Comparison of ENCODE assay signal across 9 cellular contexts in the genomic region with DNA sequence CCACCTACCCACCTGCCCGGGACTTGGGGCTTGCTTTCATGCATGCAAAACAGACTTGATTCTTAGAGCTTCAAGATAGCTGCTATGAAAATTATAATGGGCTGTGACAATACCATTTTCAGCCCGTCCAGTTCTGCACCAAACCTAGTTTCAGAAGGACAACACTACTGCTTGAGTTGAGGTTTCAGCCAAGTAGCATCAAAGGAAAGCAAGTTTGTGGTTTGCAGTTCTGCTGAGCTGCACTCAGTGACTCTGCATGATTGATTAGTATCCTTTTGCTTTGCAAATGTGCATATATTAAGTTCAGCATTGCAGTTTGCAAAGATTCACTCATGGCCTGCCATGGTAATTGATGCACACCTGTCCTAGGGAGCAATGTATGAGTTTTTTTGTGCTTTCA.
A peak's percentile ranks its signal among the peaks of the same experiment; 100 is the strongest.
DNase-seq lines count a peak whose midpoint lies in the region; ATAC-seq and TF ChIP-seq lines count a peak whose summit lies in the region.
"Had no signal": no experiment of that assay in that cellular context is flagged by ENCODE, and none has a peak within 500 bp of the region (broad histone marks: within the 10 kb centered on the region; RNA-seq: fewer than 3 reads in every experiment).

No MANE protein-coding gene starts in this region.

- H3K4me1 Mint-ChIP-seq in T-cell: no peaks in the 10 kb centered on the region

- H3K27ac ChIP-seq in OCI-LY1 (ENCODE audit: low read depth, low read length, poor library complexity, severe bottlenecking): peak overlapping the region; percentile 21
- H3K27ac ChIP-seq: gastroesophageal sphincter had no signal

- H3K4me1 ChIP-seq in OCI-LY1 (ENCODE audit: insufficient read depth, low read length, severe bottlenecking): peaks cover 11% of the 10 kb centered on the region
- H3K4me1 ChIP-seq: gastroesophageal sphincter had no signal

- H3K9me3 Mint-ChIP-seq in T-cell: no peaks in the 10 kb centered on the region

- H3K79me2 ChIP-seq in OCI-LY1 (ENCODE audit: insufficient read depth, low read length): no peaks in the 10 kb centered on the region

- H3K9me2 ChIP-seq in OCI-LY1 (ENCODE audit: low read depth, low read length): no peaks in the 10 kb centered on the region

- no peaks in the 10 kb centered on the region for H4K20me1 ChIP-seq in OCI-LY1 (ENCODE audit: insufficient read depth, low read length)

- ATAC-seq in GM18508 (IDR thresholded peaks at IDR 0.05; ENCODE audit: insufficient read depth, unreplicated experiment) (peak; percentile 95), GM21381 (IDR thresholded peaks at IDR 0.05; ENCODE audit: unreplicated experiment) (peak; percentile 96), HG03060 (IDR thresholded peaks at IDR 0.05; ENCODE audit: low read depth, unreplicated experiment) (peak; percentile 87), sciatic nerve (no peak), T-cell (replicated peaks in 1 of 4) (no peak)
- ATAC-seq: gastroesophageal sphincter had no signal

- peaks cover 5% of the 10 kb centered on the region for H3K36me3 Mint-ChIP-seq in T-cell

- no peaks in the 10 kb centered on the region for H3K9me3 ChIP-seq in OCI-LY1 (ENCODE audit: low read length)
- H3K9me3 ChIP-seq: gastroesophageal sphincter had no signal

- no peaks in the 10 kb centered on the region for H3F3A ChIP-seq in OCI-LY1 (ENCODE audit: insufficient read depth, low read length)

- DNase-seq in hippocampal formation (lab: John Stamatoyannopoulos, UW) (no peak), dedifferentiated amniotic fluid mesenchymal stem cell (ENCODE audit: extremely low spot score) (no peak), sciatic nerve (ENCODE audit: low spot score) (no peak), T-cell (no peak)

- H3K9ac ChIP-seq in OCI-LY1 (ENCODE audit: low read length): no peak overlapping the region

- H2AFZ ChIP-seq in OCI-LY1 (ENCODE audit: low read length): no peak overlapping the region

- POLR2A ChIA-PET in T-cell (lab: Charles Lee): no interaction called here

- no peaks in the 10 kb centered on the region for H3K27me3 Mint-ChIP-seq in T-cell

- CTCF ChIA-PET in T-cell (lab: Charles Lee): no interaction called here

- H3K27ac Mint-ChIP-seq in T-cell: no peak overlapping the region

- H3K4me2 ChIP-seq in OCI-LY1 (ENCODE audit: low read length): peak overlapping the region; percentile 26; the same call in 1 of the 2 replicates

- no peak overlapping the region for H3K4me3 ChIP-seq in OCI-LY1 (ENCODE audit: low read depth, low read length, poor library complexity, severe bottlenecking)
- H3K4me3 ChIP-seq: gastroesophageal sphincter had no signal

- H3K36me3 ChIP-seq in OCI-LY1 (ENCODE audit: insufficient read depth, low read length): no peaks in the 10 kb centered on the region
- H3K36me3 ChIP-seq: gastroesophageal sphincter had no signal

- no peak overlapping the region for H3K4me3 Mint-ChIP-seq in T-cell

- intact Hi-C loops in sciatic nerve (cut with DNase I): no loop called here

- TF ChIP-seq CTCF in OCI-LY1 (IDR thresholded peaks at IDR 0.05; ENCODE audit: low read length): no peak

- no peaks in the 10 kb centered on the region for H3K27me3 ChIP-seq in OCI-LY1 (ENCODE audit: insufficient read depth, low read length)
- H3K27me3 ChIP-seq: gastroesophageal sphincter had no signal

Comparison
In these comparisons a context has a peak if more than half of its experiments do, and no peak if none do; other contexts are left out.
1. ATAC-seq: peak in GM18508 (single experiment), GM21381 (single experiment) and HG03060 (single experiment); none in sciatic nerve (single experiment) and T-cell (0 of 4).